ENCODE assay signal across 1 cellular context in the genomic region with DNA sequence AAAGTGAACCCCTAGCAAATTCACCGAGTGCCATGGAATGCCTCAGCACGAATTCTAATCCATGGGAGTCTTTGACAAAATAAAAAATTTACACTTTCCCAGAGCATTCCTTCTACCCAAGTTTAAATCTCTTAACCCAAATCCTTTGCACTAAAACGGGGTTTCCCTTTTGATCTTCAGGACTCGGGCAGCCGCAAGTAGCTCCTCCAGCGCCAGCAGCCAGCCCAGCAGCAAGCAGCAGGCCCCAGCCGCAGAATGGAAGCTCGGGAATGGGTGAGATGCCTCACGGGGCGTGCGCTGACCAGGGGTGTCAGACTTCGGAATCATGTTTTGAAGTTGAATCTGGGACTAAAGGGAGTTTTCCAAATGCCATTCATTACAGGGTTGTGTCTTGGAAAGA.
TF ChIP-seq lines count a peak whose summit lies in the region.

No MANE protein-coding gene starts in this region.

TF ChIP-seq in neural cell, 6 proteins besides CTCF, POLR2A, EP300 and RAD21 (continued from another document):
- TF ChIP-seq, protein P1, sequence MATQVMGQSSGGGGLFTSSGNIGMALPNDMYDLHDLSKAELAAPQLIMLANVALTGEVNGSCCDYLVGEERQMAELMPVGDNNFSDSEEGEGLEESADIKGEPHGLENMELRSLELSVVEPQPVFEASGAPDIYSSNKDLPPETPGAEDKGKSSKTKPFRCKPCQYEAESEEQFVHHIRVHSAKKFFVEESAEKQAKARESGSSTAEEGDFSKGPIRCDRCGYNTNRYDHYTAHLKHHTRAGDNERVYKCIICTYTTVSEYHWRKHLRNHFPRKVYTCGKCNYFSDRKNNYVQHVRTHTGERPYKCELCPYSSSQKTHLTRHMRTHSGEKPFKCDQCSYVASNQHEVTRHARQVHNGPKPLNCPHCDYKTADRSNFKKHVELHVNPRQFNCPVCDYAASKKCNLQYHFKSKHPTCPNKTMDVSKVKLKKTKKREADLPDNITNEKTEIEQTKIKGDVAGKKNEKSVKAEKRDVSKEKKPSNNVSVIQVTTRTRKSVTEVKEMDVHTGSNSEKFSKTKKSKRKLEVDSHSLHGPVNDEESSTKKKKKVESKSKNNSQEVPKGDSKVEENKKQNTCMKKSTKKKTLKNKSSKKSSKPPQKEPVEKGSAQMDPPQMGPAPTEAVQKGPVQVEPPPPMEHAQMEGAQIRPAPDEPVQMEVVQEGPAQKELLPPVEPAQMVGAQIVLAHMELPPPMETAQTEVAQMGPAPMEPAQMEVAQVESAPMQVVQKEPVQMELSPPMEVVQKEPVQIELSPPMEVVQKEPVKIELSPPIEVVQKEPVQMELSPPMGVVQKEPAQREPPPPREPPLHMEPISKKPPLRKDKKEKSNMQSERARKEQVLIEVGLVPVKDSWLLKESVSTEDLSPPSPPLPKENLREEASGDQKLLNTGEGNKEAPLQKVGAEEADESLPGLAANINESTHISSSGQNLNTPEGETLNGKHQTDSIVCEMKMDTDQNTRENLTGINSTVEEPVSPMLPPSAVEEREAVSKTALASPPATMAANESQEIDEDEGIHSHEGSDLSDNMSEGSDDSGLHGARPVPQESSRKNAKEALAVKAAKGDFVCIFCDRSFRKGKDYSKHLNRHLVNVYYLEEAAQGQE (IDR thresholded peaks at IDR 0.05; ENCODE audit: borderline replicate concordance): no peak
- TF ChIP-seq EZH2 (IDR thresholded peaks at IDR 0.05; ENCODE audit: borderline replicate concordance, insufficient read depth, low read length, poor library complexity, severe bottlenecking) (no peak), TAF1 (IDR thresholded peaks at IDR 0.05; ENCODE audit: low read depth) (no peak), SMC3 (conservative IDR thresholded peaks at IDR 0.05; ENCODE audit: poor library complexity) (no peak), MXI1 (conservative IDR thresholded peaks at IDR 0.05; ENCODE audit: poor library complexity, severe bottlenecking) (no peak)
TF ChIP-seq in neural cell: peak in this region for 0.
